8 cellular contexts compared by ENCODE assay signal in the genomic region with DNA sequence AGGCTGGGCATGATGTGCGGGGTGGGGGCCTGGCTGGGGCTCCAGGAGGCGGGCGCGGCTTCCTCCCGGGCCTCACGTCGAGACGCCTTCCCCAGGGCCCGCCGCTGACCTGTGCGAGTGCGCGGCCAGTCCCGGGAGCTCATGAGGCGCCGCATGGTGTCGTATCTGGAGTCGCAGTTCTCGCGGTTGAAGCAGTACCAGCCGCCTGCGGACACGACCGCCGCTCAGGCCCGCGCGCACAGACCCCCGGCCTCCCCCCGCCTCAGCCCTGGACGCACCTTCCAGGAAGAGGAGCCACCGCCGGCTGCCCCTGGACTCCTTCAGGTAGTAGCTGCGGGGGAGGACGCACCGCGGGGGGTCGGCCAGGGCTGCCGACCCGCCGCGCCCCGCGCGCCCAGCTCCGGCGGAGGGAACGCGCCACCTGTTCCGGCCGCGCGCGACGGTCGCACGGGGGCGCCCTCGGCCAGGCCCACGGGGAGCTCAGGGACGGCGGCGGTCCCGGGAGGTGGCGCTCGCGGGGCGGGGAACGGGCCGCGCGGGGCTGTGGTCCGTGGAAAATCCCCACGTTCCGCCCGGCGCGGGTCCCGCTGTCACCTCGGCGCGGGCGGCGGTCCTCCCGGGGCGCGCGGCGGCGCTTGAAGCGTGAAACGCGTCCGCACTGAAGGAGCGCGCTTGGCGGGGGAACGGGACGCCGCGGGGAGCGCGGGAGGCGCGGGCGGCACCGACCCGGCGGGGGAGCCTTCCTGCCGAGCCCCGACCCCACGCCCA. TPM values are rescaled to one million over a fixed set of nuclear protein-coding genes. Genes with fewer than 3 reads are reported as not detected.
DNase-seq lines count a peak whose midpoint lies in the region; ATAC-seq and TF ChIP-seq lines count a peak whose summit lies in the region.

No MANE protein-coding gene starts in this region.

- no peak for ATAC-seq in HG02840 (IDR thresholded peaks at IDR 0.05; ENCODE audit: low FRiP score, unreplicated experiment)

- no peak overlapping the region for H2BK120ac ChIP-seq in mesendoderm (ENCODE audit: low read depth, low read length)

- no peak overlapping the region for H2AK5ac ChIP-seq in mesendoderm (ENCODE audit: low read length)

- H3K4me1 ChIP-seq in mesendoderm (ENCODE audit: control insufficient read depth, low read depth, low read length) = peaks cover 5% of the 10 kb centered on the region

- H3K79me1 ChIP-seq in mesendoderm (ENCODE audit: low read length) = no peaks in the 10 kb centered on the region

- H3K56ac ChIP-seq in mesendoderm (ENCODE audit: low read length) = peak overlapping the region; percentile 78

- peak overlapping the region; percentile 48 for H3K4me2 ChIP-seq in mesendoderm (ENCODE audit: low read length)

- intact Hi-C loops in dorsolateral prefrontal cortex (cut with DNase I) = loop anchor here (1.0 to 5.0 kb wide), 3 partner anchors 62 to 198 kb away; no protein-coding TSS in a partner anchor

- H4K5ac ChIP-seq in mesendoderm (ENCODE audit: low read length) = no peak overlapping the region

- peaks cover 0 to 41% (median 25%) of the 10 kb centered on the region in 45 donors for H3K27me3 ChIP-seq in dorsolateral prefrontal cortex
- peaks cover 6% of the 10 kb centered on the region for H3K27me3 ChIP-seq in mesendoderm (ENCODE audit: insufficient read depth, low read length, poor library complexity)

- H3K27ac ChIP-seq in dorsolateral prefrontal cortex = no peak overlapping the region
- H3K27ac ChIP-seq in mesendoderm (ENCODE audit: low read depth, low read length) = no peak overlapping the region

- WGBS in mesendoderm (ENCODE audit: extremely low coverage, insufficient coverage, low lambda C conversion rate) = no CpG with 5 or more reads among the region's 112 CpGs

- TF ChIP-seq CTCF in dorsolateral prefrontal cortex (IDR thresholded peaks at IDR 0.05 in 54 of 56, conservative IDR thresholded peaks at IDR 0.05 in 2 of 56; ENCODE audit: low read depth in 1 of 56, partially characterized antibody in 56 of 56) = peak in 55 of 56 donors; percentile 29 to 99 (median 75)

- H2BK5ac ChIP-seq in mesendoderm (ENCODE audit: low read length) = no peak overlapping the region

- peak overlapping the region; percentile 42 for H3K9ac ChIP-seq in mesendoderm (ENCODE audit: low read length)

- H3K23ac ChIP-seq in mesendoderm (ENCODE audit: low read length) = no peak overlapping the region

- no peaks in the 10 kb centered on the region for H3K79me2 ChIP-seq in mesendoderm (ENCODE audit: control insufficient read depth, insufficient read depth, low read length)

- H2BK15ac ChIP-seq in mesendoderm (replicated peaks; ENCODE audit: low read depth) = no peak overlapping the region

- peak overlapping the region; percentile 77 for H3K18ac ChIP-seq in mesendoderm (ENCODE audit: low read length)

- H3K4ac ChIP-seq in mesendoderm (ENCODE audit: low read depth, low read length) = no peak overlapping the region

- no peaks in the 10 kb centered on the region for H3K36me3 ChIP-seq in mesendoderm (ENCODE audit: control insufficient read depth, insufficient read depth, low read length)

- peak; percentile 34 for DNase-seq in SKM-1 treated with dmso at 0.1 percent for 144 hours (lab: John Stamatoyannopoulos, UW; ENCODE audit: unreplicated experiment)
- DNase-seq in SKM-1 (lab: John Stamatoyannopoulos, UW; ENCODE audit: unreplicated experiment) = no peak
- peak; percentile 9 for DNase-seq in NCI-H1105 (lab: John Stamatoyannopoulos, UW)
- peak; percentile 82 for DNase-seq in activated CD4-positive, alpha-beta T cell treated with anti-CD3 and anti-CD28 coated beads, Interleukin-2, amount 50 U/mL, for 1 hour
- DNase-seq in dorsolateral prefrontal cortex = peak in 7 of 10 donors; percentile 44 to 83 (median 54)
- DNase-seq in mesendoderm = peak; percentile 63
- DNase-seq in stimulated activated CD8-positive, alpha-beta memory T cell treated with anti-CD3 and anti-CD28 coated beads, Interleukin-2, amount 100 ng/mL, for 1 hour (ENCODE audit: low read depth in 2 of 2) = peak; percentile 68 to 72

- H3K4me3 ChIP-seq in dorsolateral prefrontal cortex = peak overlapping the region; percentile 18 to 64 (median 47)
- H3K4me3 ChIP-seq in mesendoderm (ENCODE audit: low read length) = peak overlapping the region; percentile 24

- no peak overlapping the region for H4K8ac ChIP-seq in mesendoderm (ENCODE audit: low read depth, low read length)

RNA-seq across cellular contexts. Expression of gene NOTUM, which starts 1.4 kb away (rescaled TPM):
- total RNA-seq in dorsolateral prefrontal cortex = 1 to 10 TPM in 40 of 120 experiments, under 1 TPM in 63, not detected in 17; 0.20 to 3.7 (median 0.79) TPM
- 4.3 TPM for polyA plus RNA-seq in mesendoderm (2013, experiment 1 of 2)
- 4.0 TPM for polyA plus RNA-seq in mesendoderm (2013, experiment 2 of 2)

RNA-seq across cellular contexts. Expression of gene MYADML2, which starts 12.5 kb away (rescaled TPM):
- 1 to 10 TPM in 119 of 120 experiments, under 1 TPM in 1; 0.64 to 7.0 (median 3.4) TPM for total RNA-seq in dorsolateral prefrontal cortex
- not detected for polyA plus RNA-seq in mesendoderm (2013, experiment 1 of 2)
- polyA plus RNA-seq in mesendoderm (2013, experiment 2 of 2) = 0.01 TPM

RNA-seq across cellular contexts. Expression of gene ASPSCR1, which starts 17.9 kb away (rescaled TPM):
- total RNA-seq in dorsolateral prefrontal cortex = 10 to 100 TPM; 30.3 to 68.2 (median 44.6) TPM
- polyA plus RNA-seq in mesendoderm (2013, experiment 1 of 2) = 24.2 TPM
- 25.3 TPM for polyA plus RNA-seq in mesendoderm (2013, experiment 2 of 2)

RNA-seq across cellular contexts. Expression of gene PYCR1, which starts 22.4 kb away (rescaled TPM):
- total RNA-seq in dorsolateral prefrontal cortex = 10 to 100 TPM in 44 of 120 experiments, 1 to 10 TPM in 76; 4.1 to 24.3 (median 9.3) TPM
- polyA plus RNA-seq in mesendoderm (2013, experiment 1 of 2) = 79.0 TPM
- polyA plus RNA-seq in mesendoderm (2013, experiment 2 of 2) = 78.3 TPM

RNA-seq across cellular contexts. Expression of gene MAFG, which starts 32.0 kb away (rescaled TPM):
- 10 to 100 TPM; 30.1 to 60.2 (median 41.1) TPM for total RNA-seq in dorsolateral prefrontal cortex
- 25.3 TPM for polyA plus RNA-seq in mesendoderm (2013, experiment 1 of 2)
- polyA plus RNA-seq in mesendoderm (2013, experiment 2 of 2) = 24.3 TPM
